ENCODE assay signal across 1 cellular context in the genomic region with DNA sequence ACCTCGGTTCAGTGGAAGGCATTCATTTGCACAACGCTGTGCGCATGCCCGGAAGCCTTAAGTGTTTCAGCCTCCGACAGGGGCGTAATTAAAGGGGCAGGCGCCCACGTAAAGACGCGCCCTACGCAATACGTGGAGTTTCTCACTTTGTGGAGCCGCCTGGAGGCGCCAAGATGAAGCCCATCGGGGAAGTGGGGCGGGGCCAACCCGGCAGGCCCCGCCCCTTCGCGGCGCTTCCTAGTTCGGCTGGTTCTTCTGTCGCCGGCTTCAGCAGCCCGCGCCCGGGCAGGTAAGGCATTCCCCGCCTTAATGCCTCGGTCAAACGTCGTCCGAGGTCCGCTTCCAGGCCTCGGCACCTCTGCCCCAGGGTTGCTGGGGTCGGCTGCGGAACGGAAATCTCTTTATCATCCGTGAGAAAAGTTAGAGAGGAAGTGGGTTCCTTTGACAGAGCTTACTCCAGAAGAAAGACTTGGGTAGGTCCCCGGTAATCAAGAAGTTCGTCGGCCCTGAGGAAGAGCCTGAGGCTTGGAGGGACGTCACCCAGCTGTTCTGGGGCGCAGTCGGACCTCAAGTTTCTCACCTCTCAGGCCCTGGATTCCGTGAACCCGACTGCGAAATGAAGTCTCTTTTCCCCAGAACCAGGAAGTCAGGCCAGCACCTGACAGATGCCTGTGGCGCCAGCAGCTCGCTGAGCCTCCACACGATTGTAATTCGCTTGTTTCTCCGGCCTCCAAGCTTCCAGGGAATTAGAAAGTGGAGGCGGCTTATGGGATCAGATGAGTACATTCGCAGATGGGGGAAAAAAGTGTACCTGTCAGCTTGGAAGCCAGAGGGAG.
TF ChIP-seq lines count a peak whose summit lies in the region.

TSS of gene IRAK4 (plus strand) at position 224 of the 836 bp plus-strand sequence. CDS start 9,161 bp downstream, outside the sequence.
A gene with protein sequence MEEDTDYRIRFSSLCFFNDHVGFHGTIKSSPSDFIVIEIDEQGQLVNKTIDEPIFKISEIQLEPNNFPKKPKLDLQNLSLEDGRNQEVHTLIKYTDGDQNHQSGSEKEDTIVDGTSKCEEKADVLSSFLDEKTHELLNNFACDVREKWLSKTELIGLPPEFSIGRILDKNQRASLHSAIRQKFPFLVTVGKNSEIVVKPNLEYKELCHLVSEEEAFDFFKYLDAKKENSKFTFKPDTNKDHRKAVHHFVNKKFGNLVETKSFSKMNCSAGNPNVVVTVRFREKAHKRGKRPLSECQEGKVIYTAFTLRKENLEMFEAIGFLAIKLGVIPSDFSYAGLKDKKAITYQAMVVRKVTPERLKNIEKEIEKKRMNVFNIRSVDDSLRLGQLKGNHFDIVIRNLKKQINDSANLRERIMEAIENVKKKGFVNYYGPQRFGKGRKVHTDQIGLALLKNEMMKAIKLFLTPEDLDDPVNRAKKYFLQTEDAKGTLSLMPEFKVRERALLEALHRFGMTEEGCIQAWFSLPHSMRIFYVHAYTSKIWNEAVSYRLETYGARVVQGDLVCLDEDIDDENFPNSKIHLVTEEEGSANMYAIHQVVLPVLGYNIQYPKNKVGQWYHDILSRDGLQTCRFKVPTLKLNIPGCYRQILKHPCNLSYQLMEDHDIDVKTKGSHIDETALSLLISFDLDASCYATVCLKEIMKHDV (minus strand): TSS at position 63 of the 836 bp plus-strand sequence. CDS start 3,545 bp downstream, outside the sequence.

TF ChIP-seq in HepG2, 621 proteins besides CTCF, POLR2A, EP300 and RAD21 (continued from another document and continues in another):
- TF ChIP-seq, protein P1, sequence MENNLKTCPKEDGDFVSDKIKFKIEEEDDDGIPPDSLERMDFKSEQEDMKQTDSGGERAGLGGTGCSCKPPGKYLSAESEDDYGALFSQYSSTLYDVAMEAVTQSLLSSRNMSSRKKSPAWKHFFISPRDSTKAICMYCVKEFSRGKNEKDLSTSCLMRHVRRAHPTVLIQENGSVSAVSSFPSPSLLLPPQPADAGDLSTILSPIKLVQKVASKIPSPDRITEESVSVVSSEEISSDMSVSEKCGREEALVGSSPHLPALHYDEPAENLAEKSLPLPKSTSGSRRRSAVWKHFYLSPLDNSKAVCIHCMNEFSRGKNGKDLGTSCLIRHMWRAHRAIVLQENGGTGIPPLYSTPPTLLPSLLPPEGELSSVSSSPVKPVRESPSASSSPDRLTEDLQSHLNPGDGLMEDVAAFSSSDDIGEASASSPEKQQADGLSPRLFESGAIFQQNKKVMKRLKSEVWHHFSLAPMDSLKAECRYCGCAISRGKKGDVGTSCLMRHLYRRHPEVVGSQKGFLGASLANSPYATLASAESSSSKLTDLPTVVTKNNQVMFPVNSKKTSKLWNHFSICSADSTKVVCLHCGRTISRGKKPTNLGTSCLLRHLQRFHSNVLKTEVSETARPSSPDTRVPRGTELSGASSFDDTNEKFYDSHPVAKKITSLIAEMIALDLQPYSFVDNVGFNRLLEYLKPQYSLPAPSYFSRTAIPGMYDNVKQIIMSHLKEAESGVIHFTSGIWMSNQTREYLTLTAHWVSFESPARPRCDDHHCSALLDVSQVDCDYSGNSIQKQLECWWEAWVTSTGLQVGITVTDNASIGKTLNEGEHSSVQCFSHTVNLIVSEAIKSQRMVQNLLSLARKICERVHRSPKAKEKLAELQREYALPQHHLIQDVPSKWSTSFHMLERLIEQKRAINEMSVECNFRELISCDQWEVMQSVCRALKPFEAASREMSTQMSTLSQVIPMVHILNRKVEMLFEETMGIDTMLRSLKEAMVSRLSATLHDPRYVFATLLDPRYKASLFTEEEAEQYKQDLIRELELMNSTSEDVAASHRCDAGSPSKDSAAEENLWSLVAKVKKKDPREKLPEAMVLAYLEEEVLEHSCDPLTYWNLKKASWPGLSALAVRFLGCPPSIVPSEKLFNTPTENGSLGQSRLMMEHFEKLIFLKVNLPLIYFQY (CRISPR knock-in tag; IDR thresholded peaks at IDR 0.05; ENCODE audit: borderline replicate concordance): no peak
- TF ChIP-seq PRDM15 (CRISPR knock-in tag; IDR thresholded peaks at IDR 0.05) (no peak), SPEN (CRISPR knock-in tag; IDR thresholded peaks at IDR 0.05; ENCODE audit: low read depth) (no peak; the same call in 1 of the 2 replicates), SOX13 (IDR thresholded peaks at IDR 0.05) (no peak), SOX13 (CRISPR knock-in tag; conservative IDR thresholded peaks at IDR 0.05 in 1 of 2, IDR thresholded peaks at IDR 0.05 in 1 of 2) (peak in 1 of 2 experiments; percentile 30; a peak in 1 of 4 replicates), ZNF816 (CRISPR knock-in tag; IDR thresholded peaks at IDR 0.05; ENCODE audit: borderline replicate concordance) (peak; percentile 53), SMARCE1 (IDR thresholded peaks at IDR 0.05; ENCODE audit: borderline replicate concordance) (no peak), MEF2D (CRISPR knock-in tag; IDR thresholded peaks at IDR 0.05) (no peak), ZFYVE20 (CRISPR knock-in tag; IDR thresholded peaks at IDR 0.05; ENCODE audit: borderline replicate concordance, low read depth) (no peak), PHF8 (CRISPR knock-in tag; IDR thresholded peaks at IDR 0.05) (peak; percentile 82), FOSL2 (CRISPR knock-in tag; IDR thresholded peaks at IDR 0.05) (no peak; the same call in 1 of the 2 replicates), ATF7-NPFF (CRISPR knock-in tag; IDR thresholded peaks at IDR 0.05; ENCODE audit: low read depth) (no peak), MBD4 (IDR thresholded peaks at IDR 0.05; ENCODE audit: borderline replicate concordance, low read length) (no peak), STAT5B (CRISPR knock-in tag; IDR thresholded peaks at IDR 0.05) (no peak), ZNF7 (CRISPR knock-in tag; IDR thresholded peaks at IDR 0.05) (no peak), MNT (IDR thresholded peaks at IDR 0.05) (no peak), JDP2 (CRISPR knock-in tag; IDR thresholded peaks at IDR 0.05; ENCODE audit: borderline replicate concordance) (no peak), ZNF552 (CRISPR knock-in tag; IDR thresholded peaks at IDR 0.05; ENCODE audit: borderline replicate concordance) (0 out of 2 replicates have a peak, but pooled peaks have one; percentile 23), SRY (CRISPR knock-in tag; IDR thresholded peaks at IDR 0.05) (no peak), SP5 (CRISPR knock-in tag; IDR thresholded peaks at IDR 0.05; ENCODE audit: borderline replicate concordance, low read depth) (peak; percentile 10), BATF2 (CRISPR knock-in tag; IDR thresholded peaks at IDR 0.05) (no peak), ARNT (IDR thresholded peaks at IDR 0.05) (no peak), ZNF891 (CRISPR knock-in tag; IDR thresholded peaks at IDR 0.05) (0 out of 2 replicates have a peak, but pooled peaks have one; percentile 77), GFI1 (CRISPR knock-in tag; IDR thresholded peaks at IDR 0.05; ENCODE audit: borderline replicate concordance) (no peak), TERF1 (CRISPR knock-in tag; IDR thresholded peaks at IDR 0.05) (no peak), BRD4 (CRISPR knock-in tag; IDR thresholded peaks at IDR 0.05) (no peak), ZFY (CRISPR knock-in tag; IDR thresholded peaks at IDR 0.05) (peak; percentile 70), ZKSCAN8 (CRISPR knock-in tag; IDR thresholded peaks at IDR 0.05; ENCODE audit: borderline replicate concordance) (no peak), HNRNPUL1 (IDR thresholded peaks at IDR 0.05; ENCODE audit: low read depth, low read length) (no peak), ZNF660 (CRISPR knock-in tag; IDR thresholded peaks at IDR 0.05; ENCODE audit: borderline replicate concordance, low read depth) (no peak)
- TF ChIP-seq, protein P2, sequence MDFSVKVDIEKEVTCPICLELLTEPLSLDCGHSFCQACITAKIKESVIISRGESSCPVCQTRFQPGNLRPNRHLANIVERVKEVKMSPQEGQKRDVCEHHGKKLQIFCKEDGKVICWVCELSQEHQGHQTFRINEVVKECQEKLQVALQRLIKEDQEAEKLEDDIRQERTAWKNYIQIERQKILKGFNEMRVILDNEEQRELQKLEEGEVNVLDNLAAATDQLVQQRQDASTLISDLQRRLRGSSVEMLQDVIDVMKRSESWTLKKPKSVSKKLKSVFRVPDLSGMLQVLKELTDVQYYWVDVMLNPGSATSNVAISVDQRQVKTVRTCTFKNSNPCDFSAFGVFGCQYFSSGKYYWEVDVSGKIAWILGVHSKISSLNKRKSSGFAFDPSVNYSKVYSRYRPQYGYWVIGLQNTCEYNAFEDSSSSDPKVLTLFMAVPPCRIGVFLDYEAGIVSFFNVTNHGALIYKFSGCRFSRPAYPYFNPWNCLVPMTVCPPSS (IDR thresholded peaks at IDR 0.05): no peak
- TF ChIP-seq, protein P3, sequence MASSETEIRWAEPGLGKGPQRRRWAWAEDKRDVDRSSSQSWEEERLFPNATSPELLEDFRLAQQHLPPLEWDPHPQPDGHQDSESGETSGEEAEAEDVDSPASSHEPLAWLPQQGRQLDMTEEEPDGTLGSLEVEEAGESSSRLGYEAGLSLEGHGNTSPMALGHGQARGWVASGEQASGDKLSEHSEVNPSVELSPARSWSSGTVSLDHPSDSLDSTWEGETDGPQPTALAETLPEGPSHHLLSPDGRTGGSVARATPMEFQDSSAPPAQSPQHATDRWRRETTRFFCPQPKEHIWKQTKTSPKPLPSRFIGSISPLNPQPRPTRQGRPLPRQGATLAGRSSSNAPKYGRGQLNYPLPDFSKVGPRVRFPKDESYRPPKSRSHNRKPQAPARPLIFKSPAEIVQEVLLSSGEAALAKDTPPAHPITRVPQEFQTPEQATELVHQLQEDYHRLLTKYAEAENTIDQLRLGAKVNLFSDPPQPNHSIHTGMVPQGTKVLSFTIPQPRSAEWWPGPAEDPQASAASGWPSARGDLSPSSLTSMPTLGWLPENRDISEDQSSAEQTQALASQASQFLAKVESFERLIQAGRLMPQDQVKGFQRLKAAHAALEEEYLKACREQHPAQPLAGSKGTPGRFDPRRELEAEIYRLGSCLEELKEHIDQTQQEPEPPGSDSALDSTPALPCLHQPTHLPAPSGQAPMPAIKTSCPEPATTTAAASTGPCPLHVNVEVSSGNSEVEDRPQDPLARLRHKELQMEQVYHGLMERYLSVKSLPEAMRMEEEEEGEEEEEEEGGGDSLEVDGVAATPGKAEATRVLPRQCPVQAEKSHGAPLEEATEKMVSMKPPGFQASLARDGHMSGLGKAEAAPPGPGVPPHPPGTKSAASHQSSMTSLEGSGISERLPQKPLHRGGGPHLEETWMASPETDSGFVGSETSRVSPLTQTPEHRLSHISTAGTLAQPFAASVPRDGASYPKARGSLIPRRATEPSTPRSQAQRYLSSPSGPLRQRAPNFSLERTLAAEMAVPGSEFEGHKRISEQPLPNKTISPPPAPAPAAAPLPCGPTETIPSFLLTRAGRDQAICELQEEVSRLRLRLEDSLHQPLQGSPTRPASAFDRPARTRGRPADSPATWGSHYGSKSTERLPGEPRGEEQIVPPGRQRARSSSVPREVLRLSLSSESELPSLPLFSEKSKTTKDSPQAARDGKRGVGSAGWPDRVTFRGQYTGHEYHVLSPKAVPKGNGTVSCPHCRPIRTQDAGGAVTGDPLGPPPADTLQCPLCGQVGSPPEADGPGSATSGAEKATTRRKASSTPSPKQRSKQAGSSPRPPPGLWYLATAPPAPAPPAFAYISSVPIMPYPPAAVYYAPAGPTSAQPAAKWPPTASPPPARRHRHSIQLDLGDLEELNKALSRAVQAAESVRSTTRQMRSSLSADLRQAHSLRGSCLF (CRISPR knock-in tag; IDR thresholded peaks at IDR 0.05; ENCODE audit: borderline replicate concordance): no peak
- TF ChIP-seq, protein P4, sequence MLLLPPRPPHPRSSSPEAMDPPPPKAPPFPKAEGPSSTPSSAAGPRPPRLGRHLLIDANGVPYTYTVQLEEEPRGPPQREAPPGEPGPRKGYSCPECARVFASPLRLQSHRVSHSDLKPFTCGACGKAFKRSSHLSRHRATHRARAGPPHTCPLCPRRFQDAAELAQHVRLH (CRISPR knock-in tag; IDR thresholded peaks at IDR 0.05; ENCODE audit: borderline replicate concordance, low read depth): no peak
